18 cellular contexts compared by ENCODE assay signal in the genomic region with DNA sequence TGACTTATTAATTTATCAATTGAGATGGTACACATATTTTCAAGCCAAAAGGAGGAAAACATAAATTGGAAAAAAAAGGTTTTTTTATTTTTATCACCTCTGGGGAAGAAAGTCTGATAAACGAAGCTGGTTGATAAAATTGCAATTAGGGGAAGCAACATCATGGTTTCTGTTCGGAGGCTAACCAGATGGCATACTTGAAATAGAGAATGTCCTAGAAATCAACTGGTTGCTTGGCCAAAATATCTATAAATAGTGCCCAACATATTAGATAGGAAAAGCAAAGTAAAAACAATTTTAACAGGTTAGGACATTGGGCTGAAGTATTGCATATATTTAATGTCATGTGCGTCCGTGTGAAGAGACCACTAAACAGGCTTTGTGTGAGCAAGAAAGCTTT. TPM values are rescaled to one million over a fixed set of nuclear protein-coding genes. Genes with fewer than 3 reads are reported as not detected.
DNase-seq lines count a peak whose midpoint lies in the region; ATAC-seq lines count a peak whose summit lies in the region.
"Had no signal": no experiment of that assay in that cellular context is flagged by ENCODE, and none has a peak within 500 bp of the region (broad histone marks: within the 10 kb centered on the region; RNA-seq: fewer than 3 reads in every experiment).

No MANE protein-coding gene starts in this region.

- DNase-seq in G401 (ENCODE audit: low spot score) (peak; percentile 61), cerebellum (ENCODE audit: low spot score) (peak; percentile 32), GF-D8 (lab: John Stamatoyannopoulos, UW) (no peak)
- DNase-seq: AML-193; Calu3; CD4-positive, alpha-beta T cell; DMS79 treated with DMSO at 0.1 percent for 48 hours; GOT3 had no signal

- H3K27ac ChIP-seq in HUES6 (ENCODE audit: low read depth, low read length) (peak overlapping the region; percentile 78; the same call in 1 of the 2 replicates), iPS-20b (ENCODE audit: low read length) (peak overlapping the region; percentile 39)
- H3K27ac ChIP-seq: 22Rv1, A549, C4-2B, KMS-11 had no signal

- H3K36me3 ChIP-seq in HUES6 (ENCODE audit: control insufficient read depth, insufficient read depth, low read length): peaks cover 25% of the 10 kb centered on the region; the same call in 1 of the 2 replicates
- peaks cover 32% of the 10 kb centered on the region; the same call in 1 of the 2 replicates for H3K36me3 ChIP-seq in iPS-20b (ENCODE audit: insufficient read depth, low read depth, low read length)
- H3K36me3 ChIP-seq: HAP-1 had no signal

- H3K9ac ChIP-seq in HUES6 (ENCODE audit: low read length) (peak overlapping the region; percentile 63), iPS-20b (ENCODE audit: low read depth, low read length) (peak overlapping the region; percentile 62; the same call in 1 of the 2 replicates)
- H3K9ac ChIP-seq: KMS-11 had no signal

- no peak for ATAC-seq in GM21576 (IDR thresholded peaks at IDR 0.05; ENCODE audit: unreplicated experiment)
- ATAC-seq in GM18511 (IDR thresholded peaks at IDR 0.05; ENCODE audit: unreplicated experiment): no peak
- no peak for ATAC-seq in HG02588 (IDR thresholded peaks at IDR 0.05; ENCODE audit: unreplicated experiment)
- ATAC-seq: A549 had no signal

- in situ Hi-C loops in G401 (cut with HindIII; ENCODE audit: low sequenced_read_pairs): no loop called here

- H3K9me3 ChIP-seq in HUES6 (ENCODE audit: control insufficient read depth, insufficient read depth, low read depth, low read length): peaks cover 13% of the 10 kb centered on the region
- no peaks in the 10 kb centered on the region for H3K9me3 ChIP-seq in iPS-20b (ENCODE audit: insufficient read depth, low read depth, low read length)
- H3K9me3 ChIP-seq: A549, HAP-1 had no signal

- H3K27me3 ChIP-seq in HUES6 (ENCODE audit: control insufficient read depth, insufficient read depth, low read length) (no peaks in the 10 kb centered on the region), iPS-20b (ENCODE audit: insufficient read depth, low read length) (no peaks in the 10 kb centered on the region)

- H3K4me3 ChIP-seq in HUES6 (ENCODE audit: low read depth, low read length): peak overlapping the region; percentile 19
- peak overlapping the region; percentile 52; the same call in 1 of the 2 replicates for H3K4me3 ChIP-seq in iPS-20b (ENCODE audit: low read length)
- H3K4me3 ChIP-seq: A549, HAP-1 had no signal

- H3K4me1 ChIP-seq in HUES6 (ENCODE audit: control insufficient read depth, insufficient read depth, low read length) (peaks cover 19% of the 10 kb centered on the region), iPS-20b (ENCODE audit: insufficient read depth, low read length) (peaks cover 11% of the 10 kb centered on the region; the same call in 1 of the 2 replicates)
- H3K4me1 ChIP-seq: A549, HAP-1 had no signal

RNA-seq across cellular contexts. Expression of a gene that starts 14.3 kb away (rescaled TPM):
- not detected in 2 replicates for total RNA-seq in G401 (2014; rRNA removed; shearing (Covaris generic))
- 0.45 TPM for total RNA-seq in cerebellum

RNA-seq across cellular contexts. Expression of a gene that starts 24.4 kb away (rescaled TPM):
- total RNA-seq in G401 (2014; rRNA removed; shearing (Covaris generic)): not detected in 2 replicates
- not detected for total RNA-seq in cerebellum
- total RNA-seq: CD4-positive, alpha-beta T cell had no signal

RNA-seq across cellular contexts. Expression of a gene that starts 50.2 kb away (rescaled TPM):
- total RNA-seq in G401 (2014; rRNA removed; shearing (Covaris generic)): 1.2 and 2.7 TPM in 2 replicates
- 19.0 TPM for total RNA-seq in cerebellum
